17 cellular contexts compared by ENCODE assay signal in genomic region chr7:1709281-1709680, GRCh38. TPM values are rescaled to one million over a fixed set of nuclear protein-coding genes. Genes with fewer than 3 reads are reported as not detected.
DNase-seq lines count a peak whose midpoint lies in the region; ATAC-seq and TF ChIP-seq lines count a peak whose summit lies in the region.
"Had no signal": no experiment of that assay in that cellular context is flagged by ENCODE, and none has a peak within 500 bp of the region (broad histone marks: within the 10 kb centered on the region; RNA-seq: fewer than 3 reads in every experiment).

No MANE protein-coding gene starts in this region.

- H3K79me2 ChIP-seq in SK-N-SH (ENCODE audit: insufficient read depth) (no peaks in the 10 kb centered on the region), osteoblast (ENCODE audit: insufficient read depth, low read length) (peaks cover 2% of the 10 kb centered on the region)

- H3K4me3 Mint-ChIP-seq in effector memory CD8-positive, alpha-beta T cell = no peak overlapping the region
- no peak overlapping the region for H3K4me3 Mint-ChIP-seq in activated CD4-positive, alpha-beta T cell treated with anti-CD3 and anti-CD28 coated beads, Interleukin-2, amount 10 ng/mL, durations not matched to agents 24 days and 14 days
- H3K4me3 Mint-ChIP-seq: CD14-positive monocyte; CD8-positive, alpha-beta T cell; H9 had no signal

- no peaks in the 10 kb centered on the region for H3F3A ChIP-seq in SK-N-SH (replicated peaks; ENCODE audit: insufficient read depth)

- H3K4me1 Mint-ChIP-seq in effector memory CD8-positive, alpha-beta T cell (ENCODE audit: low read depth in 2 of 2) = no peaks in the 10 kb centered on the region
- no peaks in the 10 kb centered on the region for H3K4me1 Mint-ChIP-seq in activated CD4-positive, alpha-beta T cell treated with anti-CD3 and anti-CD28 coated beads, Interleukin-2, amount 10 ng/mL, durations not matched to agents 24 days and 14 days
- H3K4me1 Mint-ChIP-seq: CD14-positive monocyte had no signal

- H3K36me3 Mint-ChIP-seq in effector memory CD8-positive, alpha-beta T cell (ENCODE audit: insufficient read depth) = no peaks in the 10 kb centered on the region
- H3K36me3 Mint-ChIP-seq in activated CD4-positive, alpha-beta T cell treated with anti-CD3 and anti-CD28 coated beads, Interleukin-2, amount 10 ng/mL, durations not matched to agents 24 days and 14 days (ENCODE audit: low read depth) = no peaks in the 10 kb centered on the region
- H3K36me3 Mint-ChIP-seq: CD14-positive monocyte; CD8-positive, alpha-beta T cell had no signal

- H3K9me2 ChIP-seq in SK-N-SH = no peaks in the 10 kb centered on the region

- H3K4me2 ChIP-seq in SK-N-SH (no peak overlapping the region), osteoblast (ENCODE audit: insufficient read depth, low read length) (no peak overlapping the region)

- CTCF ChIA-PET in SK-N-SH (lab: Yijun Ruan, JAX) = interaction anchor here (0.6 to 2.2 kb wide), 8 partner anchors 11 to 492 kb away, joined by 3 to 7 read pairs (median 4); no protein-coding TSS in a partner anchor

- intact Hi-C loops in activated CD4-positive, alpha-beta T cell treated with anti-CD3 and anti-CD28 coated beads, Interleukin-2, amount 10 ng/mL, durations not matched to agents 24 days and 14 days (cut with micrococcal nuclease) = no loop called here

- peaks cover 10 to 45% of the 10 kb centered on the region in 2 donors for H3K27me3 Mint-ChIP-seq in effector memory CD8-positive, alpha-beta T cell
- no peaks in the 10 kb centered on the region for H3K27me3 Mint-ChIP-seq in activated CD4-positive, alpha-beta T cell treated with anti-CD3 and anti-CD28 coated beads, Interleukin-2, amount 10 ng/mL, durations not matched to agents 24 days and 14 days

- H4K20me1 ChIP-seq in SK-N-SH (ENCODE audit: insufficient read depth) (no peaks in the 10 kb centered on the region), osteoblast (ENCODE audit: insufficient read depth, low read length) (no peaks in the 10 kb centered on the region)

- no peak for TF ChIP-seq EP300 in SK-N-SH (IDR thresholded peaks at IDR 0.05; ENCODE audit: borderline replicate concordance in 1 of 2, low read depth in 1 of 2, low read length in 1 of 2)

- H3K9me3 ChIP-seq in SK-N-SH (peaks cover 8% of the 10 kb centered on the region; the same call in 1 of the 2 replicates), WERI-Rb-1 (ENCODE audit: severe bottlenecking) (peaks cover 7% of the 10 kb centered on the region), osteoblast (ENCODE audit: low read depth, low read length) (peaks cover 3% of the 10 kb centered on the region)

- DNase-seq in SK-N-SH = peak; percentile 26
- peak; percentile 4 for DNase-seq in WERI-Rb-1
- peak; percentile 1 for DNase-seq in iPS-NIHi11 (ENCODE audit: low spot score)
- DNase-seq in osteoblast (ENCODE audit: insufficient read length, low spot score, missing footprints) = peak; percentile 54
- DNase-seq in effector memory CD8-positive, alpha-beta T cell = no peak
- no peak for DNase-seq in activated CD4-positive, alpha-beta T cell treated with anti-CD3 and anti-CD28 coated beads, Interleukin-2, amount 10 ng/mL, durations not matched to agents 24 days and 14 days
- no peak for DNase-seq in NCI-H510A (lab: John Stamatoyannopoulos, UW)
- DNase-seq: CD8-positive, alpha-beta T cell; COR-L47; DND-41; GDM1; GOT3 had no signal

- TF ChIP-seq CTCF in SK-N-SH (IDR thresholded peaks at IDR 0.05) = no peak
- no peak for TF ChIP-seq CTCF in WERI-Rb-1 (IDR thresholded peaks at IDR 0.05; ENCODE audit: low read depth, low read length)
- no peak for TF ChIP-seq CTCF in osteoblast (IDR thresholded peaks at IDR 0.05; ENCODE audit: extremely low read depth, low read depth, low read length)

- H3K27ac ChIP-seq in SK-N-SH (ENCODE audit: low read depth in 2 of 2, low read length in 1 of 2) (no peak overlapping the region), WERI-Rb-1 (no peak overlapping the region), osteoblast (ENCODE audit: low read depth, low read length) (no peak overlapping the region)
- H3K27ac ChIP-seq: 22Rv1 had no signal

- H2AFZ ChIP-seq in SK-N-SH (ENCODE audit: low read depth) = no peak overlapping the region
- no peak overlapping the region for H2AFZ ChIP-seq in osteoblast (ENCODE audit: low read length)

- no peak overlapping the region; a peak in 1 of 4 replicates for H3K4me3 ChIP-seq in SK-N-SH (ENCODE audit: low read depth in 2 of 2, low read length in 1 of 2)
- no peak overlapping the region for H3K4me3 ChIP-seq in WERI-Rb-1 (ENCODE audit: low read depth, low read length)
- no peak overlapping the region for H3K4me3 ChIP-seq in osteoblast (ENCODE audit: insufficient read depth, low read length)

- H3K36me3 ChIP-seq in SK-N-SH (replicated peaks in 1 of 2; ENCODE audit: control insufficient read depth in 1 of 2, insufficient read depth in 2 of 2, low read length in 1 of 2) = no peaks in the 10 kb centered on the region
- H3K36me3 ChIP-seq in WERI-Rb-1 = peaks cover 35% of the 10 kb centered on the region
- H3K36me3 ChIP-seq in osteoblast (ENCODE audit: insufficient read depth, low read length) = no peaks in the 10 kb centered on the region

- no peak overlapping the region for H3K27ac Mint-ChIP-seq in effector memory CD8-positive, alpha-beta T cell
- H3K27ac Mint-ChIP-seq in activated CD4-positive, alpha-beta T cell treated with anti-CD3 and anti-CD28 coated beads, Interleukin-2, amount 10 ng/mL, durations not matched to agents 24 days and 14 days = no peak overlapping the region
- H3K27ac Mint-ChIP-seq: CD14-positive monocyte; CD8-positive, alpha-beta T cell had no signal

- TF ChIP-seq RAD21 in SK-N-SH (IDR thresholded peaks at IDR 0.05; ENCODE audit: low read length) = no peak

- H3K9ac ChIP-seq in SK-N-SH = no peak overlapping the region

- WGBS in SK-N-SH (ENCODE audit: low lambda C conversion rate) = 69% methylated on average over 10 of the region's 10 CpGs

- POLR2A ChIA-PET in SK-N-SH (lab: Yijun Ruan, JAX) = no interaction called here

- H3K27me3 ChIP-seq in SK-N-SH (ENCODE audit: insufficient read depth) = no peaks in the 10 kb centered on the region
- H3K27me3 ChIP-seq in WERI-Rb-1 (ENCODE audit: insufficient read depth, low read depth, severe bottlenecking) = no peaks in the 10 kb centered on the region
- H3K27me3 ChIP-seq in osteoblast (ENCODE audit: insufficient read depth, low read length) = no peaks in the 10 kb centered on the region

- peaks cover 0 to 44% of the 10 kb centered on the region in 2 experiments; a peak in 2 of 4 replicates for H3K4me1 ChIP-seq in SK-N-SH (ENCODE audit: control insufficient read depth in 1 of 2, insufficient read depth in 2 of 2, low read depth in 1 of 2, low read length in 1 of 2)
- no peaks in the 10 kb centered on the region for H3K4me1 ChIP-seq in osteoblast (ENCODE audit: insufficient read depth, low read length)

- no peak for ATAC-seq in SK-N-SH treated with all-trans-retinoic acid at 6 μM for 48 hours
- ATAC-seq in effector memory CD8-positive, alpha-beta T cell (replicated peaks) = no peak
- ATAC-seq: CD8-positive, alpha-beta T cell had no signal

- H3K9me3 Mint-ChIP-seq in effector memory CD8-positive, alpha-beta T cell = peaks cover 0 to 2% of the 10 kb centered on the region in 2 donors
- H3K9me3 Mint-ChIP-seq in activated CD4-positive, alpha-beta T cell treated with anti-CD3 and anti-CD28 coated beads, Interleukin-2, amount 10 ng/mL, durations not matched to agents 24 days and 14 days = no peaks in the 10 kb centered on the region

TF ChIP-seq in SK-N-SH, 30 proteins besides CTCF, POLR2A, EP300 and RAD21 (continues in another document):
- TF ChIP-seq YY1 (IDR thresholded peaks at IDR 0.05; ENCODE audit: low read depth) (no peak), SMC3 (IDR thresholded peaks at IDR 0.05; ENCODE audit: low read depth, low read length) (no peak), EZH2phosphoT487 (IDR thresholded peaks at IDR 0.05; ENCODE audit: borderline replicate concordance, low read depth) (no peak)

TF ChIP-seq in SK-N-SH treated with all-trans-retinoic acid at 6 μM for 48 hours, 23 proteins besides CTCF, POLR2A, EP300 and RAD21:
- TF ChIP-seq CSRNP3 (CRISPR knock-in tag; IDR thresholded peaks at IDR 0.05) (no peak), ZNF70 (CRISPR knock-in tag; IDR thresholded peaks at IDR 0.05) (no peak)

RNA-seq across cellular contexts. Expression of gene ELFN1, which starts 39.2 kb away (rescaled TPM):
- polyA plus RNA-seq in SK-N-SH (2012; rRNA removed) = 0.05 and 0.06 TPM in 2 replicates
- polyA plus RNA-seq in SK-N-SH (2012; cell fraction: cytosol; rRNA removed) = 0.01 and 0.03 TPM in 2 replicates
- 0.01 and 0.05 TPM in 2 replicates for polyA plus RNA-seq in SK-N-SH (2012; cell fraction: nucleus; rRNA removed)
- total RNA-seq in osteoblast = 12.7 and 14.1 TPM in 2 replicates
- not detected in 2 replicates for total RNA-seq in activated CD4-positive, alpha-beta T cell treated with anti-CD3 and anti-CD28 coated beads, Interleukin-2, amount 10 ng/mL, durations not matched to agents 24 days and 14 days
- total RNA-seq: A673; CD8-positive, alpha-beta T cell had no signal
- polyA plus RNA-seq: CD14-positive monocyte had no signal

Comparison
In these comparisons a context has a peak if more than half of its experiments do, and no peak if none do; other contexts are left out.
1. DNase-seq: peak in SK-N-SH (single experiment), WERI-Rb-1 (single experiment), iPS-NIHi11 (single experiment) and osteoblast (single experiment); none in effector memory CD8-positive, alpha-beta T cell (0 of 3), activated CD4-positive, alpha-beta T cell treated with anti-CD3 and anti-CD28 coated beads, Interleukin-2, amount 10 ng/mL, durations not matched to agents 24 days and 14 days (single experiment) and NCI-H510A (single experiment).
2. RNA of gene ELFN1, which starts 39.2 kb away (total RNA-seq): 12.7 to 14.1 TPM in osteoblast; not detected in activated CD4-positive, alpha-beta T cell treated with anti-CD3 and anti-CD28 coated beads, Interleukin-2, amount 10 ng/mL, durations not matched to agents 24 days and 14 days; every median in the first group is over 10 times any median in the second.